In genomic region chr1:180273066-180273465, GRCh38 we compare ENCODE assay signal across 4 cellular contexts.
"Had no signal": no experiment of that assay in that cellular context is flagged by ENCODE, and none has a peak within 500 bp of the region (broad histone marks: within the 10 kb centered on the region; RNA-seq: fewer than 3 reads in every experiment).

No MANE protein-coding gene starts in this region.

- H3K4me2 ChIP-seq: GM23338 had no signal

- H3K9me3 Mint-ChIP-seq: IgD-negative memory B cell had no signal

- DNase-seq: H9, HCEC 1CT had no signal

- H3K4me3 Mint-ChIP-seq: GM23338, H9 had no signal

- H3K27me3 Mint-ChIP-seq: IgD-negative memory B cell had no signal

- H3K27ac Mint-ChIP-seq: GM23338, IgD-negative memory B cell had no signal

- ATAC-seq: GM23338 had no signal

- H2AFZ ChIP-seq: GM23338 had no signal

- H3K4me3 ChIP-seq: GM23338 had no signal
